Comparison of ENCODE assay signal across 10 cellular contexts in the genomic region with DNA sequence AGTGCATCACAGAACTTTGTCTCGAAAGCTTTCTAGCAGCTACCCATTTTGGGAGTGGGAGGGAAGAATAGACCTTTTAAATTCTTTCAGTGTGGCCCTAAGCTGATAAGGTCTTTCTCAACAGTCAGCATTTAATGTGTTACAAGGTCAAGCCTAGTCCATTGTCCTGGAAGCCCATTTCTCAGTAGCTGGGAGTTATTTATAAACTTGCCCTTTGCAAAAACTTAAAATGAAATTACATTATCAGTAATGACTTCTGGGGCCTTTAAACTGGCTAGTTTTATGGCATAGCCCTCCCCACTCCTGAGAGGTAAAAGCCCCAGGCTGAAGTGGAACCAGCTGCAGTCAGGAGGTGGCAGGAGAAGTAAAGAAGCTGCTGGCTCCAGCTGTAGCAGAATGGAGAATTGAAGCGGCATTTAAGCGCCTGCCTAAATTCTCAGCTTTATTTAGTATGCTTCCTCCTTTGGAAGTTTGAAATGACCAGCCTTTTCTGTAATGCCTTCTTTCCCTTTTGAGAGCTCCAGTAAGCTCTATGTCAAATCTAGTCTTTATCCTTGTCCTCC. TPM values are rescaled to one million over a fixed set of nuclear protein-coding genes. Genes with fewer than 3 reads are reported as not detected.
DNase-seq lines count a peak whose midpoint lies in the region; ATAC-seq, FAIRE-seq and TF ChIP-seq lines count a peak whose summit lies in the region.
"Had no signal": no experiment of that assay in that cellular context is flagged by ENCODE, and none has a peak within 500 bp of the region (broad histone marks: within the 10 kb centered on the region; RNA-seq: fewer than 3 reads in every experiment).

No MANE protein-coding gene starts in this region.

- H3K4me1 ChIP-seq in kidney (ENCODE audit: control insufficient read depth in 1 of 2, insufficient read depth in 1 of 2, low read depth in 1 of 2, low read length in 2 of 2) (peaks cover 3 to 5% of the 10 kb centered on the region in 2 donors), aorta (ENCODE audit: control insufficient read depth in 1 of 2, insufficient read depth in 2 of 2, low read length in 2 of 2) (peaks cover 2 to 4% of the 10 kb centered on the region in 2 donors)

- H3K27me3 ChIP-seq in aorta (ENCODE audit: control insufficient read depth in 1 of 2, insufficient read depth in 2 of 2, low read length in 1 of 2): no peaks in the 10 kb centered on the region

- peak; percentile 27 for TF ChIP-seq CTCF in kidney (IDR thresholded peaks at IDR 0.05; ENCODE audit: borderline replicate concordance, extremely low read depth, insufficient read depth)

- H3K9me3 ChIP-seq in kidney (ENCODE audit: control insufficient read depth in 1 of 2, low read length in 2 of 2) (no peaks in the 10 kb centered on the region), aorta (ENCODE audit: control insufficient read depth, low read length) (no peaks in the 10 kb centered on the region)

- 9 to 13% methylated on average over 3 of the region's 3 CpGs for WGBS in aorta, 2 donors

- DNase-seq in NCI-H510A treated with DMSO at 0.1 percent for 48 hours (lab: John Stamatoyannopoulos, UW): peak; percentile 36
- no peak for DNase-seq in NCI-H510A (lab: John Stamatoyannopoulos, UW)
- DNase-seq in kidney: no peak
- DNase-seq in aorta: no peak
- no peak for DNase-seq in activated gamma-delta T cell treated with Interleukin-2 at 50 U/mL for 16 hours
- DNase-seq: T-helper 1 cell had no signal

- no peak for FAIRE-seq in kidney (lab: Jason Lieb, UNC)

- intact Hi-C loops in kidney (cut with DNase I) (no loop called here), aorta (cut with DNase I) (loop anchor here in 1 of 2 donors (2.0 kb wide), 1 partner anchor 21 kb away; no protein-coding TSS in a partner anchor)

- peaks cover 10 to 14% of the 10 kb centered on the region in 2 donors for H3K36me3 ChIP-seq in kidney (ENCODE audit: control insufficient read depth in 1 of 2, insufficient read depth in 2 of 2, low read length in 2 of 2)
- H3K36me3 ChIP-seq in aorta (ENCODE audit: control insufficient read depth in 1 of 2, insufficient read depth in 2 of 2, low read length in 1 of 2): peaks cover 2 to 4% of the 10 kb centered on the region in 2 donors

- peak; percentile 62 for ATAC-seq in aorta (ENCODE audit: low FRiP score)
- ATAC-seq in HG03469 (IDR thresholded peaks at IDR 0.05; ENCODE audit: unreplicated experiment): no peak
- ATAC-seq: stimulated activated memory B cell treated with anti-CD40 and anti-IgM and Interleukin-4, amounts not matched to agents 10 μg/mL and 1 μg/mL and 100 μg/mL, for 72 hours had no signal

- no peak overlapping the region for H3K9ac ChIP-seq in kidney (ENCODE audit: low read length in 2 of 2)

- H3K4me3 ChIP-seq in kidney (ENCODE audit: low read length in 2 of 2): no peak overlapping the region
- no peak overlapping the region for H3K4me3 ChIP-seq in aorta (ENCODE audit: low read length in 2 of 2)

- peak overlapping the region in 1 of 2 donors; percentile 33 for H3K27ac ChIP-seq in kidney (ENCODE audit: low read depth in 2 of 2, low read length in 2 of 2)
- H3K27ac ChIP-seq in aorta (ENCODE audit: low read depth in 1 of 2, low read length in 2 of 2): no peak overlapping the region

RNA-seq across cellular contexts. Expression of a gene that starts 12.4 kb away (rescaled TPM):
- total RNA-seq in kidney: 141 TPM
- polyA plus RNA-seq in kidney (ENCODE audit: insufficient read depth, low read depth, low replicate concordance): 181 TPM
- total RNA-seq in aorta: 10 to 100 TPM; 71.5 to 72.1 TPM
- 10 to 100 TPM; 54.1 to 63.0 TPM for polyA plus RNA-seq in aorta

RNA-seq across cellular contexts. Expression of a gene that starts 26.9 kb away (rescaled TPM):
- 1.7 TPM for total RNA-seq in kidney
- not detected for polyA plus RNA-seq in kidney (ENCODE audit: insufficient read depth, low read depth, low replicate concordance)
- total RNA-seq in aorta: 1 to 10 TPM; 1.9 TPM
- under 1 TPM in 1 of 2 donors, not detected in 1; 0.38 TPM for polyA plus RNA-seq in aorta
- total RNA-seq: HT-29, myocyte had no signal

RNA-seq across cellular contexts. Expression of a gene that starts 36.5 kb away (rescaled TPM):
- total RNA-seq in kidney (1.6 TPM), aorta (1 to 10 TPM; 3.2 to 3.3 TPM)
- polyA plus RNA-seq in kidney (ENCODE audit: insufficient read depth, low read depth, low replicate concordance) (not detected), aorta (under 1 TPM in 1 of 2 donors, not detected in 1; 0.28 TPM)

RNA-seq across cellular contexts. Expression of a gene that starts 47.2 kb away (rescaled TPM):
- 16.6 TPM for total RNA-seq in kidney
- 10.2 TPM for polyA plus RNA-seq in kidney (ENCODE audit: insufficient read depth, low read depth, low replicate concordance)
- 10 to 100 TPM; 22.2 to 27.6 TPM for total RNA-seq in aorta
- 10 to 100 TPM in 1 of 2 donors, 1 to 10 TPM in 1; 4.1 to 11.5 TPM for polyA plus RNA-seq in aorta

RNA-seq across cellular contexts. Expression of a gene that starts 56.8 kb away (rescaled TPM):
- total RNA-seq in kidney: 964 TPM
- polyA plus RNA-seq in kidney (ENCODE audit: insufficient read depth, low read depth, low replicate concordance): 648 TPM
- total RNA-seq in aorta: 100 to 1,000 TPM; 645 to 782 TPM
- 1,000 to 10,000 TPM in 1 of 2 donors, 100 to 1,000 TPM in 1; 846 to 1,277 TPM for polyA plus RNA-seq in aorta
